28 cellular contexts compared by ENCODE assay signal in the genomic region with DNA sequence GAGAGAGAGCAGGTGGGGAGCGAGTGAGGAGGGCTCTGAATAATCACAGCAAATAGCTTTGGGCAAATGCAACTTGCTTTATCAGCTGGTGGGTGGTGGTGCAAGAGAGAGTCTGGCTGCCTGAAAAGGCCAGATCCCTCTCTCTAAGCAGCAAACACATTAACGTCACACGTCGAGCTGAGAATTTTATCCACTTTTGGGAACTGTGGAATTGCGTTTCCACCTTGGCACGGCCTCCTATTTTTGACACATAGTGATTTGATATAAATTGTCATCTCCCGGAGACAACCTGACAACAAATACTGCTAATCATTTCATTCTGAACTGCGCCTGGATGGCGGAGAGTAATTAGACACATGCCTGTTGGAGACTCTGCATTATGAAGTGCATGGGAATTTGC.
DNase-seq lines count a peak whose midpoint lies in the region; ATAC-seq and TF ChIP-seq lines count a peak whose summit lies in the region.
"Had no signal": no experiment of that assay in that cellular context is flagged by ENCODE, and none has a peak within 500 bp of the region (broad histone marks: within the 10 kb centered on the region; RNA-seq: fewer than 3 reads in every experiment).

No MANE protein-coding gene starts in this region.

- H3K4me3 Mint-ChIP-seq in activated CD8-positive, alpha-beta T cell treated with anti-CD3 and anti-CD28 coated beads for 36 hours: no peak overlapping the region
- H3K4me3 Mint-ChIP-seq: activated CD4-positive, alpha-beta memory T cell treated with anti-CD3 and anti-CD28 coated beads, Interleukin-2, amount 10 ng/mL, durations not matched to agents 7 days and 5 days; activated naive CD4-positive, alpha-beta T cell treated with anti-CD3 and anti-CD28 coated beads, Interleukin-2, amount 10 ng/mL, durations not matched to agents 7 days and 5 days; naive B cell; stimulated activated naive B cell treated with anti-CD40 and anti-IgM and Interleukin-4, amounts not matched to agents 10 μg/mL and 1 μg/mL and 100 μg/mL, for 72 hours had no signal

- 21% methylated on average over 9 of the region's 9 CpGs for WGBS in smooth muscle cell (ENCODE audit: low lambda C conversion rate)

- no peak for ATAC-seq in activated CD8-positive, alpha-beta T cell treated with anti-CD3 and anti-CD28 coated beads for 36 hours
- no peak for ATAC-seq in GM21423 (IDR thresholded peaks at IDR 0.05; ENCODE audit: unreplicated experiment)
- ATAC-seq: PC-3; psoas muscle; stimulated activated naive B cell treated with anti-CD40 and anti-IgM and Interleukin-4, amounts not matched to agents 10 μg/mL and 1 μg/mL and 100 μg/mL, for 72 hours had no signal

- DNase-seq in NCI-H1105 treated with DMSO at 0.1 percent for 48 hours (lab: John Stamatoyannopoulos, UW) (peak; percentile 10), NCI-H1105 (lab: John Stamatoyannopoulos, UW) (no peak), ecto neural progenitor cell (ENCODE audit: low spot score) (peak; percentile 48), iPS-NIHi7 (ENCODE audit: extremely low spot score) (peak; percentile 16), smooth muscle cell (lab: John Stamatoyannopoulos, UW; ENCODE audit: unreplicated experiment) (no peak), ascending aorta (ENCODE audit: low spot score in 2 of 2) (no peak)
- no peak for DNase-seq in activated CD8-positive, alpha-beta T cell treated with anti-CD3 and anti-CD28 coated beads for 36 hours
- DNase-seq: activated CD4-positive, alpha-beta memory T cell treated with anti-CD3 and anti-CD28 coated beads, Interleukin-2, amount 10 ng/mL, durations not matched to agents 7 days and 5 days; activated CD4-positive, alpha-beta T cell treated with anti-CD3 and anti-CD28 coated beads for 1 hour; activated naive CD4-positive, alpha-beta T cell treated with anti-CD3 and anti-CD28 coated beads, Interleukin-2, amount 10 ng/mL, durations not matched to agents 7 days and 5 days; amniotic stem cell; C1 segment of cervical spinal cord; DMS79; effector CD4-positive, alpha-beta T cell; GF-D8; GM23248; midbrain; MV-4-11; naive B cell; NCI-H2107; NCI-H446; nucleus accumbens; PC-3; psoas muscle; stimulated activated naive B cell treated with anti-CD40 and anti-IgM and Interleukin-4, amounts not matched to agents 10 μg/mL and 1 μg/mL and 100 μg/mL, for 72 hours; substantia nigra had no signal

- no peaks in the 10 kb centered on the region for H3F3A ChIP-seq in smooth muscle cell (ENCODE audit: low read depth)

- peaks cover 23% of the 10 kb centered on the region for H3K4me1 ChIP-seq in smooth muscle cell (ENCODE audit: low read depth)
- H3K4me1 ChIP-seq in ascending aorta: no peaks in the 10 kb centered on the region
- H3K4me1 ChIP-seq: psoas muscle had no signal

- no peaks in the 10 kb centered on the region for H3K4me1 Mint-ChIP-seq in activated CD8-positive, alpha-beta T cell treated with anti-CD3 and anti-CD28 coated beads for 36 hours (ENCODE audit: low read depth)
- H3K4me1 Mint-ChIP-seq: activated CD4-positive, alpha-beta memory T cell treated with anti-CD3 and anti-CD28 coated beads, Interleukin-2, amount 10 ng/mL, durations not matched to agents 7 days and 5 days; activated naive CD4-positive, alpha-beta T cell treated with anti-CD3 and anti-CD28 coated beads, Interleukin-2, amount 10 ng/mL, durations not matched to agents 7 days and 5 days; naive B cell; stimulated activated naive B cell treated with anti-CD40 and anti-IgM and Interleukin-4, amounts not matched to agents 10 μg/mL and 1 μg/mL and 100 μg/mL, for 72 hours had no signal

- H2AFZ ChIP-seq in smooth muscle cell (ENCODE audit: low read depth): no peak overlapping the region
- H2AFZ ChIP-seq: GM23248 had no signal

- H3K79me2 ChIP-seq in smooth muscle cell (ENCODE audit: low read depth): no peaks in the 10 kb centered on the region

- peaks cover 8% of the 10 kb centered on the region for H3K9me3 Mint-ChIP-seq in activated CD8-positive, alpha-beta T cell treated with anti-CD3 and anti-CD28 coated beads for 36 hours

- H3K27me3 ChIP-seq in smooth muscle cell (ENCODE audit: low read depth) (no peaks in the 10 kb centered on the region), ascending aorta (no peaks in the 10 kb centered on the region)

- TF ChIP-seq CTCF in smooth muscle cell (IDR thresholded peaks at IDR 0.05; ENCODE audit: borderline replicate concordance, insufficient read depth, poor library complexity, severe bottlenecking) (no peak), ascending aorta (IDR thresholded peaks at IDR 0.05) (no peak)
- no peak for TF ChIP-seq CTCF in activated CD8-positive, alpha-beta T cell treated with anti-CD3 and anti-CD28 coated beads for 36 hours (IDR thresholded peaks at IDR 0.05)

- no peaks in the 10 kb centered on the region for H4K20me1 ChIP-seq in smooth muscle cell (ENCODE audit: low read depth)

- POLR2A ChIA-PET in activated CD8-positive, alpha-beta T cell treated with anti-CD3 and anti-CD28 coated beads for 36 hours (lab: Charles Lee): no interaction called here

- no peaks in the 10 kb centered on the region for H3K27me3 Mint-ChIP-seq in activated CD8-positive, alpha-beta T cell treated with anti-CD3 and anti-CD28 coated beads for 36 hours
- H3K27me3 Mint-ChIP-seq: activated CD4-positive, alpha-beta memory T cell treated with anti-CD3 and anti-CD28 coated beads, Interleukin-2, amount 10 ng/mL, durations not matched to agents 7 days and 5 days; activated naive CD4-positive, alpha-beta T cell treated with anti-CD3 and anti-CD28 coated beads, Interleukin-2, amount 10 ng/mL, durations not matched to agents 7 days and 5 days; naive B cell; stimulated activated naive B cell treated with anti-CD40 and anti-IgM and Interleukin-4, amounts not matched to agents 10 μg/mL and 1 μg/mL and 100 μg/mL, for 72 hours had no signal

- CTCF ChIA-PET in activated CD8-positive, alpha-beta T cell treated with anti-CD3 and anti-CD28 coated beads for 36 hours (lab: Charles Lee): no interaction called here

- H3K9me3 ChIP-seq in smooth muscle cell (replicated peaks; ENCODE audit: low read depth): no peaks in the 10 kb centered on the region
- no peaks in the 10 kb centered on the region for H3K9me3 ChIP-seq in ascending aorta
- H3K9me3 ChIP-seq: psoas muscle had no signal

- intact Hi-C loops in activated CD8-positive, alpha-beta T cell treated with anti-CD3 and anti-CD28 coated beads for 36 hours (cut with micrococcal nuclease): no loop called here
- intact Hi-C loops in ascending aorta (cut with DNase I): no loop called here

- H3K36me3 Mint-ChIP-seq in activated CD8-positive, alpha-beta T cell treated with anti-CD3 and anti-CD28 coated beads for 36 hours (ENCODE audit: low read depth): no peaks in the 10 kb centered on the region
- H3K36me3 Mint-ChIP-seq: activated naive CD4-positive, alpha-beta T cell treated with anti-CD3 and anti-CD28 coated beads, Interleukin-2, amount 10 ng/mL, durations not matched to agents 7 days and 5 days; naive B cell; stimulated activated naive B cell treated with anti-CD40 and anti-IgM and Interleukin-4, amounts not matched to agents 10 μg/mL and 1 μg/mL and 100 μg/mL, for 72 hours had no signal

- H3K4me3 ChIP-seq in smooth muscle cell: no peak overlapping the region
- H3K4me3 ChIP-seq in ascending aorta: no peak overlapping the region
- H3K4me3 ChIP-seq: GM23248, psoas muscle had no signal

- H3K27ac Mint-ChIP-seq in activated CD8-positive, alpha-beta T cell treated with anti-CD3 and anti-CD28 coated beads for 36 hours: no peak overlapping the region
- H3K27ac Mint-ChIP-seq: activated CD4-positive, alpha-beta memory T cell treated with anti-CD3 and anti-CD28 coated beads, Interleukin-2, amount 10 ng/mL, durations not matched to agents 7 days and 5 days; activated naive CD4-positive, alpha-beta T cell treated with anti-CD3 and anti-CD28 coated beads, Interleukin-2, amount 10 ng/mL, durations not matched to agents 7 days and 5 days; naive B cell; stimulated activated naive B cell treated with anti-CD40 and anti-IgM and Interleukin-4, amounts not matched to agents 10 μg/mL and 1 μg/mL and 100 μg/mL, for 72 hours had no signal

- H3K9ac ChIP-seq in smooth muscle cell (ENCODE audit: low read depth): no peak overlapping the region
- H3K9ac ChIP-seq: GM23248 had no signal

- no peaks in the 10 kb centered on the region for H3K36me3 ChIP-seq in smooth muscle cell (ENCODE audit: low read depth)
- no peaks in the 10 kb centered on the region for H3K36me3 ChIP-seq in ascending aorta

- H3K27ac ChIP-seq in smooth muscle cell (ENCODE audit: low read depth) (peak overlapping the region; percentile 17), ascending aorta (no peak overlapping the region)
- H3K27ac ChIP-seq: 22Rv1, GM23248, psoas muscle had no signal

- peak overlapping the region; percentile 59 for H3K4me2 ChIP-seq in smooth muscle cell

Comparison
In these comparisons a context has a peak if more than half of its experiments do, and no peak if none do; other contexts are left out.
1. DNase-seq: peak in NCI-H1105 treated with DMSO at 0.1 percent for 48 hours (single experiment), ecto neural progenitor cell (single experiment) and iPS-NIHi7 (single experiment); none in NCI-H1105 (single experiment), smooth muscle cell (single experiment), activated CD8-positive, alpha-beta T cell treated with anti-CD3 and anti-CD28 coated beads for 36 hours (single experiment) and ascending aorta (0 of 2).